In genomic region chr3:187770224-187770623, GRCh38 we compare ENCODE assay signal across 9 cellular contexts. TPM values are rescaled to one million over a fixed set of nuclear protein-coding genes. Genes with fewer than 3 reads are reported as not detected.
DNase-seq lines count a peak whose midpoint lies in the region; ATAC-seq and TF ChIP-seq lines count a peak whose summit lies in the region.
"Had no signal": no experiment of that assay in that cellular context is flagged by ENCODE, and none has a peak within 500 bp of the region (broad histone marks: within the 10 kb centered on the region; RNA-seq: fewer than 3 reads in every experiment).

No MANE protein-coding gene starts in this region.

- dilution Hi-C loops in mammary epithelial cell (cut with HindIII; ENCODE audit: low sequenced_read_pairs), result no loop called here

- H3K4me3 ChIP-seq in GM06990 (replicated peaks; ENCODE audit: low read depth, low read length) (no peak overlapping the region), mammary epithelial cell (replicated peaks in 1 of 3; ENCODE audit: insufficient read depth in 1 of 3, low read depth in 2 of 3, low read length in 3 of 3) (no peak overlapping the region), brain microvascular endothelial cell (ENCODE audit: low read depth, low read length) (no peak overlapping the region), right lobe of liver (no peak overlapping the region), ovary (no peak overlapping the region)

- in situ Hi-C loops in mammary epithelial cell (cut with MboI; ENCODE audit: low sequenced_read_pairs in 2 of 2) (no loop called here), brain microvascular endothelial cell (cut with HindIII; ENCODE audit: low pct_ligation_motif_present, low sequenced_read_pairs) (no loop called here)

- H3K4me2 ChIP-seq in mammary epithelial cell (ENCODE audit: insufficient read depth, low read depth, low read length), result no peak overlapping the region

- H3K36me3 ChIP-seq in GM06990 (ENCODE audit: control insufficient read depth, insufficient read depth, low read length) (no peaks in the 10 kb centered on the region), mammary epithelial cell (ENCODE audit: insufficient read depth, low read length) (no peaks in the 10 kb centered on the region), brain microvascular endothelial cell (replicated peaks) (no peaks in the 10 kb centered on the region), right lobe of liver (no peaks in the 10 kb centered on the region), ovary (no peaks in the 10 kb centered on the region)

- H3K27me3 ChIP-seq in GM06990 (replicated peaks; ENCODE audit: control insufficient read depth, insufficient read depth, low read length), result no peaks in the 10 kb centered on the region
- H3K27me3 ChIP-seq in mammary epithelial cell (ENCODE audit: insufficient read depth, low read length), result no peaks in the 10 kb centered on the region
- H3K27me3 ChIP-seq in brain microvascular endothelial cell (replicated peaks), result no peaks in the 10 kb centered on the region
- H3K27me3 ChIP-seq in right lobe of liver, result no peaks in the 10 kb centered on the region
- no peaks in the 10 kb centered on the region for H3K27me3 ChIP-seq in ovary

- TF ChIP-seq POLR2A in right lobe of liver (IDR thresholded peaks at IDR 0.05) (no peak), ovary (IDR thresholded peaks at IDR 0.05) (no peak)

- ATAC-seq in GM19438 (IDR thresholded peaks at IDR 0.05; ENCODE audit: low read depth, unreplicated experiment), result peak; percentile 45
- peak; percentile 59 for ATAC-seq in HG03354 (IDR thresholded peaks at IDR 0.05; ENCODE audit: poor library complexity, severe bottlenecking, unreplicated experiment)
- ATAC-seq in right lobe of liver, result no peak

- TF ChIP-seq CTCF in GM06990 (IDR thresholded peaks at IDR 0.05; ENCODE audit: insufficient read depth, low read length, poor library complexity, severe bottlenecking) (no peak), mammary epithelial cell (conservative IDR thresholded peaks at IDR 0.05 in 1 of 2, IDR thresholded peaks at IDR 0.05 in 1 of 2; ENCODE audit: extremely low read depth in 1 of 2, insufficient read depth in 1 of 2, low read depth in 1 of 2, low read length in 2 of 2) (no peak), brain microvascular endothelial cell (IDR thresholded peaks at IDR 0.05; ENCODE audit: low read depth, low read length, missing control alignments) (no peak), right lobe of liver (IDR thresholded peaks at IDR 0.05) (no peak), ovary (IDR thresholded peaks at IDR 0.05) (no peak)

- no peak for TF ChIP-seq EP300 in ovary (IDR thresholded peaks at IDR 0.05)

- H3K27ac ChIP-seq in mammary epithelial cell (ENCODE audit: insufficient read depth, low read depth, low read length) (no peak overlapping the region), brain microvascular endothelial cell (no peak overlapping the region), right lobe of liver (no peak overlapping the region), ovary (no peak overlapping the region)
- H3K27ac ChIP-seq: VCaP had no signal

- CTCF ChIA-PET in mammary epithelial cell (lab: Charles Lee; ENCODE audit: low non-redundant PET), result no interaction called here

- H3K4me1 ChIP-seq in mammary epithelial cell (ENCODE audit: insufficient read depth, low read length), result peaks cover 15% of the 10 kb centered on the region
- H3K4me1 ChIP-seq in right lobe of liver, result no peaks in the 10 kb centered on the region
- H3K4me1 ChIP-seq in ovary (ENCODE audit: insufficient read depth), result no peaks in the 10 kb centered on the region

- H4K20me1 ChIP-seq in mammary epithelial cell (ENCODE audit: insufficient read depth, low read length), result no peaks in the 10 kb centered on the region

- H3K79me2 ChIP-seq in mammary epithelial cell (ENCODE audit: insufficient read depth, low read length), result no peaks in the 10 kb centered on the region

- H3K9me3 ChIP-seq in mammary epithelial cell (replicated peaks; ENCODE audit: insufficient read depth, low read length) (no peaks in the 10 kb centered on the region), right lobe of liver (no peaks in the 10 kb centered on the region), ovary (no peaks in the 10 kb centered on the region)

- peak; percentile 83 for DNase-seq in GM06990 (ENCODE audit: extremely low read depth, insufficient read length)
- peak; percentile 34 to 44 for DNase-seq in activated T-cell treated with anti-CD3 and anti-CD28 coated beads, Interleukin-2, amount 50 U/mL, for 48 hours
- no peak for DNase-seq in mammary epithelial cell
- DNase-seq in brain microvascular endothelial cell, result no peak
- DNase-seq in right lobe of liver, result no peak
- DNase-seq in ovary, result no peak

- H3K9ac ChIP-seq in mammary epithelial cell (ENCODE audit: insufficient read depth, low read length), result no peak overlapping the region

- WGBS in mammary epithelial cell (ENCODE audit: low coverage, missing lambda C conversion rate), result 100% methylated on average over 1 of the region's 1 CpG
- WGBS in right lobe of liver (ENCODE audit: insufficient coverage, low coverage, low lambda C conversion rate, missing lambda C conversion rate), result 100% methylated on average over 1 of the region's 1 CpG
- 79 to 100% (median 91%) methylated on average over 1 of the region's 1 CpG for WGBS in ovary, 3 donors

- no peak overlapping the region for H2AFZ ChIP-seq in mammary epithelial cell (ENCODE audit: low read depth, low read length)

- BruUV-seq in mammary epithelial cell (replicated peaks; lab: Mats Ljungman, UMichigan), result no TSS peak

- intact Hi-C loops in mammary epithelial cell (cut with micrococcal nuclease), result no loop called here
- intact Hi-C loops in right lobe of liver (cut with DNase I), result no loop called here
- intact Hi-C loops in ovary (cut with DNase I), result no loop called here

RNA-seq across cellular contexts. Expression of gene BCL6, which starts 25.0 kb away (rescaled TPM):
- 10 to 100 TPM; 14.0 to 26.8 TPM for total RNA-seq in mammary epithelial cell
- 3.9 TPM for polyA plus RNA-seq in mammary epithelial cell
- polyA minus RNA-seq in mammary epithelial cell, result 8.4 TPM
- total RNA-seq in right lobe of liver, result 10 to 100 TPM; 29.1 to 67.5 (median 41.8) TPM
- total RNA-seq in ovary, result 10 to 100 TPM; 51.6 to 91.1 (median 60.2) TPM
- 10 to 100 TPM; 46.3 to 46.8 TPM for polyA plus RNA-seq in ovary

Comparison
In these comparisons a context has a peak if more than half of its experiments do, and no peak if none do; other contexts are left out.
1. DNase-seq: peak in GM06990 (single experiment) and activated T-cell treated with anti-CD3 and anti-CD28 coated beads, Interleukin-2, amount 50 U/mL, for 48 hours (2 of 2); none in mammary epithelial cell (single experiment), brain microvascular endothelial cell (single experiment), right lobe of liver (0 of 3) and ovary (0 of 5).
2. ATAC-seq: peak in GM19438 (single experiment) and HG03354 (single experiment); none in right lobe of liver (0 of 4).